Comparison of ENCODE assay signal across 17 cellular contexts in the genomic region with DNA sequence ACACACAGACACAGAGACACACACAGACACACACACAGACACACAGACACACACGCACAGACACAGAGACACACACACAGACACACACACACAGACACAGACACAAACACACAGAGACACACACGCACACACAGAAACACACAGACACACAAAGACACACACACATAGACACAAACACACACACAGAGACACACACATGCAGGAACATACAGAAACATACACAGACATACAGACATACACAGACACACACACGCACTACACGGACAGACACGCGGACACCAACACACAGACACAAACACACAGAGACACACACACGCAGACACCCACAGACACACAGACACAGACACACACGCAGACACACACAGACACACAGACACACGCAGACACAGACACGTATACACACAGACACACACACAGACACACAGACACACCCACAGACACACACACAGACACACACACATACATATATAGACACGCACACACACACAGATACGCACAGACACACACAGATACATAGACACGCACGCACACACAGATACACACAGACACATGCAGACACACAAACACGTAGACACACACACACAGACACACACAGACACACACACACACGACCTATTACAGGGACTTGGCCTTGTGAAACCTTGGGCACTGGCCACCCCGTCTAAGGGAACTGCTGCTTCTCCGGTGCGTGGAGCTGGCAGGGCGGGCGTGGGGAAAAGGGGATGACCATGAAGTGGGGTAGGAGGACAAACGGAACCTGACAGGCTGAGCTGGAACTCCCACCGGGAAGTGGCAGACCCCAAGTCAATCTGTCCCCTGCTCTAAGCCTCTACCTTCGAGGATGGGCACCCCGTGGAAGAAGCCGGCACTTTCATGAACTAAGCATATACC.
DNase-seq lines count a peak whose midpoint lies in the region; ATAC-seq, FAIRE-seq and TF ChIP-seq lines count a peak whose summit lies in the region.
"Had no signal": no experiment of that assay in that cellular context is flagged by ENCODE, and none has a peak within 500 bp of the region (broad histone marks: within the 10 kb centered on the region; RNA-seq: fewer than 3 reads in every experiment).

No MANE protein-coding gene starts in this region.

- peaks cover 29% of the 10 kb centered on the region for H4K20me1 ChIP-seq in K562 (replicated peaks; ENCODE audit: control insufficient read depth, insufficient read depth, low read length)

- H2BK15ac ChIP-seq in neuronal stem cell (ENCODE audit: low read length), result peak overlapping the region; percentile 27

- H3K9me1 ChIP-seq in K562 (ENCODE audit: control insufficient read depth, insufficient read depth, low read length), result peaks cover 2% of the 10 kb centered on the region

- DNase-seq in GM12891 (ENCODE audit: insufficient read length, low spot score) (no peak), K562 (ENCODE audit: extremely low read depth in 1 of 4, low spot score in 3 of 4) (no peak), neuronal stem cell (ENCODE audit: low spot score) (no peak), nucleus accumbens (lab: John Stamatoyannopoulos, UW) (no peak), uterus (no peak)
- DNase-seq: BE2C; CD8-positive, alpha-beta T cell; DND-41; GF-D8; HFFc6; Karpas-422 had no signal

- no peaks in the 10 kb centered on the region for H3K79me1 ChIP-seq in neuronal stem cell (ENCODE audit: low read depth, low read length)

- H3K18ac ChIP-seq in neuronal stem cell (ENCODE audit: low read length), result peak overlapping the region; percentile 53

- no peak overlapping the region for H4K91ac ChIP-seq in neuronal stem cell (ENCODE audit: low read depth, low read length, poor library complexity)

- H3K4me1 ChIP-seq in HUES48 (ENCODE audit: control insufficient read depth, insufficient read depth, low read length), result peaks cover 17% of the 10 kb centered on the region
- peaks cover 0 to 21% of the 10 kb centered on the region in 2 experiments; a peak in 2 of 5 replicates for H3K4me1 ChIP-seq in K562 (replicated peaks in 1 of 2; ENCODE audit: control insufficient read depth in 2 of 2, insufficient read depth in 2 of 2, low read length in 2 of 2)
- peaks cover 13% of the 10 kb centered on the region in 2 donors for H3K4me1 ChIP-seq in neuronal stem cell (ENCODE audit: control insufficient read depth in 2 of 2, insufficient read depth in 1 of 2, low read depth in 1 of 2, low read length in 2 of 2)
- H3K4me1 ChIP-seq in uterus, result no peaks in the 10 kb centered on the region
- H3K4me1 ChIP-seq: BE2C had no signal

- no peak overlapping the region for H2BK5ac ChIP-seq in neuronal stem cell (ENCODE audit: low read length)

- H2BK12ac ChIP-seq in neuronal stem cell (ENCODE audit: low read length), result no peak overlapping the region

- POLR2A ChIA-PET in K562 (lab: Yijun Ruan, JAX), result interaction anchor here (0.9 to 1.6 kb wide), 9 partner anchors 7 to 372 kb away, joined by 3 to 5 read pairs (median 4); no protein-coding TSS in a partner anchor

- no peak overlapping the region for H2BK120ac ChIP-seq in neuronal stem cell (ENCODE audit: low read depth, low read length)

- in situ Hi-C loops in K562 (cut with MboI), result no loop called here

- no peak for TF ChIP-seq CTCF in K562 (IDR thresholded peaks at IDR 0.05 in 2 of 3, conservative IDR thresholded peaks at IDR 0.05 in 1 of 3; ENCODE audit: insufficient read depth in 2 of 3, low read depth in 1 of 3, low read length in 3 of 3)
- no peak for TF ChIP-seq CTCF in uterus (IDR thresholded peaks at IDR 0.05)

- 51% methylated on average over 26 of the region's 26 CpGs for WGBS in K562 (ENCODE audit: insufficient coverage, low coverage, missing lambda C conversion rate)
- no CpG with 5 or more reads among the region's 26 CpGs for WGBS in neuronal stem cell (ENCODE audit: extremely low coverage in 2 of 2, insufficient read length in 2 of 2, insufficient replicate concordance in 1 of 2), 2 donors

- H3K4me3 ChIP-seq in HUES48 (ENCODE audit: low read depth, low read length) (no peak overlapping the region), K562 (no peak overlapping the region), neuronal stem cell (ENCODE audit: low read length in 2 of 2) (peak overlapping the region in 1 of 2 donors; percentile 65), uterus (no peak overlapping the region)
- H3K4me3 ChIP-seq: GM23338 had no signal

- no peak for TF ChIP-seq RAD21 in K562 (CRISPR knock-in tag; conservative IDR thresholded peaks at IDR 0.05 in 1 of 2, IDR thresholded peaks at IDR 0.05 in 1 of 2)

- H3K23ac ChIP-seq in neuronal stem cell (ENCODE audit: low read depth, low read length, poor library complexity), result peak overlapping the region; percentile 76

- BruUV-seq in K562 (replicated peaks; lab: Mats Ljungman, UMichigan), result no TSS peak

- peak overlapping the region; percentile 36 for H2AK5ac ChIP-seq in neuronal stem cell (ENCODE audit: low read depth, low read length)

- no peak overlapping the region for H3K9ac ChIP-seq in HUES48 (ENCODE audit: low read depth, low read length)
- H3K9ac ChIP-seq in K562 (ENCODE audit: insufficient read depth in 1 of 2, low read depth in 2 of 2, low read length in 2 of 2), result peak overlapping the region in 1 of 2 experiments; percentile 10; a peak in 1 of 4 replicates
- H3K9ac ChIP-seq in neuronal stem cell (ENCODE audit: low read depth, low read length, poor library complexity), result peak overlapping the region; percentile 76

- H2AFZ ChIP-seq in K562 (ENCODE audit: low read depth, low read length) (no peak overlapping the region), neuronal stem cell (ENCODE audit: low read length) (no peak overlapping the region)
- H2AFZ ChIP-seq: GM23338 had no signal

- H3K79me2 ChIP-seq in K562 (ENCODE audit: control insufficient read depth, insufficient read depth, low read length), result no peaks in the 10 kb centered on the region

- peak overlapping the region; percentile 78 for H3K14ac ChIP-seq in neuronal stem cell (ENCODE audit: low read length)

- H3K27me3 ChIP-seq in HUES48 (ENCODE audit: control insufficient read depth, insufficient read depth, low read length) (peaks cover 26% of the 10 kb centered on the region), K562 (ENCODE audit: control insufficient read depth in 2 of 2, insufficient read depth in 2 of 2, low read length in 2 of 2) (peaks cover 1 to 50% of the 10 kb centered on the region in 2 experiments; a peak in 4 of 5 replicates), neuronal stem cell (ENCODE audit: control insufficient read depth in 3 of 3, insufficient read depth in 3 of 3, low read depth in 1 of 3, low read length in 3 of 3) (peaks cover 0 to 58% (median 19%) of the 10 kb centered on the region in 3 experiments), uterus (no peaks in the 10 kb centered on the region)
- H3K27me3 ChIP-seq: BE2C had no signal

- FAIRE-seq in GM12891 (lab: Jason Lieb, UNC) (peak; percentile 73), K562 (lab: Jason Lieb, UNC) (peak; percentile 73)
- FAIRE-seq: A204.1 had no signal

- H3K27ac ChIP-seq in HUES48 (ENCODE audit: low read depth, low read length) (peak overlapping the region; percentile 38), K562 (ENCODE audit: extremely low read depth, low read depth, low read length) (no peak overlapping the region), neuronal stem cell (replicated peaks; ENCODE audit: low read length) (no peak overlapping the region), uterus (no peak overlapping the region)

- no peaks in the 10 kb centered on the region for H3K9me3 ChIP-seq in HUES48 (ENCODE audit: control insufficient read depth, insufficient read depth, low read length)
- no peaks in the 10 kb centered on the region for H3K9me3 ChIP-seq in K562 (replicated peaks; ENCODE audit: control insufficient read depth, insufficient read depth, low read depth, low read length)
- H3K9me3 ChIP-seq in neuronal stem cell (replicated peaks in 1 of 2; ENCODE audit: control insufficient read depth in 2 of 2, insufficient read depth in 1 of 2, low read depth in 1 of 2, low read length in 2 of 2), result peaks cover 0 to 2% of the 10 kb centered on the region in 2 donors
- H3K9me3 ChIP-seq in uterus, result no peaks in the 10 kb centered on the region
- H3K9me3 ChIP-seq: BE2C, Caco-2 had no signal

- ATAC-seq in K562, result no peak
- ATAC-seq in GM18520 (IDR thresholded peaks at IDR 0.05; ENCODE audit: unreplicated experiment), result no peak
- ATAC-seq in GM18867 (IDR thresholded peaks at IDR 0.05; ENCODE audit: unreplicated experiment), result no peak
- ATAC-seq: CD8-positive, alpha-beta T cell had no signal

- TF ChIP-seq POLR2A in GM12891 (IDR thresholded peaks at IDR 0.05; ENCODE audit: low read depth, low read length) (no peak), K562 (conservative IDR thresholded peaks at IDR 0.05) (no peak), uterus (IDR thresholded peaks at IDR 0.05) (no peak)

- intact Hi-C loops in K562 (cut with micrococcal nuclease), result loop anchor here (10.0 kb wide), 1 partner anchor 189 kb away; no protein-coding TSS in a partner anchor
- intact Hi-C loops in uterus (cut with DNase I; ENCODE audit: low total_unique reads), result loop anchor here (5.0 kb wide), 1 partner anchor 376 kb away; no protein-coding TSS in a partner anchor

- H3K36me3 ChIP-seq in HUES48 (ENCODE audit: control insufficient read depth, insufficient read depth, low read length) (no peaks in the 10 kb centered on the region), K562 (ENCODE audit: control insufficient read depth, insufficient read depth, low read length) (no peaks in the 10 kb centered on the region), neuronal stem cell (replicated peaks in 1 of 2; ENCODE audit: control insufficient read depth in 2 of 2, insufficient read depth in 2 of 2, low read length in 2 of 2) (no peaks in the 10 kb centered on the region), uterus (no peaks in the 10 kb centered on the region)
- H3K36me3 ChIP-seq: BE2C had no signal

- H3K4ac ChIP-seq in neuronal stem cell (ENCODE audit: low read length), result no peak overlapping the region

- CTCF ChIA-PET in K562 (lab: Yijun Ruan, JAX; ENCODE audit: low intra/inter-chr PET ratio), result interaction anchor here (1.2 kb wide), 1 partner anchor 379 kb away, joined by 5 read pairs; no protein-coding TSS in a partner anchor

- no peak overlapping the region for H4K8ac ChIP-seq in neuronal stem cell (ENCODE audit: low read depth, low read length)

- no peak for TF ChIP-seq EP300 in K562 (IDR thresholded peaks at IDR 0.05; ENCODE audit: low read length)

- H3K4me2 ChIP-seq in K562 (ENCODE audit: insufficient read depth, low read length) (no peak overlapping the region), neuronal stem cell (ENCODE audit: insufficient read depth, low read length, poor library complexity, severe bottlenecking) (no peak overlapping the region)

TF ChIP-seq in GM12891, 5 proteins besides CTCF, POLR2A, EP300 and RAD21 (continues in another document):
- TF ChIP-seq SPI1 (IDR thresholded peaks at IDR 0.05; ENCODE audit: low read depth, low read length) (no peak), PAX5 (IDR thresholded peaks at IDR 0.05; ENCODE audit: insufficient read depth, low read length, severe bottlenecking) (no peak), POLR2AphosphoS5 (IDR thresholded peaks at IDR 0.05; ENCODE audit: low read depth, low read length) (no peak)
